8 cellular contexts compared by ENCODE assay signal in the genomic region with DNA sequence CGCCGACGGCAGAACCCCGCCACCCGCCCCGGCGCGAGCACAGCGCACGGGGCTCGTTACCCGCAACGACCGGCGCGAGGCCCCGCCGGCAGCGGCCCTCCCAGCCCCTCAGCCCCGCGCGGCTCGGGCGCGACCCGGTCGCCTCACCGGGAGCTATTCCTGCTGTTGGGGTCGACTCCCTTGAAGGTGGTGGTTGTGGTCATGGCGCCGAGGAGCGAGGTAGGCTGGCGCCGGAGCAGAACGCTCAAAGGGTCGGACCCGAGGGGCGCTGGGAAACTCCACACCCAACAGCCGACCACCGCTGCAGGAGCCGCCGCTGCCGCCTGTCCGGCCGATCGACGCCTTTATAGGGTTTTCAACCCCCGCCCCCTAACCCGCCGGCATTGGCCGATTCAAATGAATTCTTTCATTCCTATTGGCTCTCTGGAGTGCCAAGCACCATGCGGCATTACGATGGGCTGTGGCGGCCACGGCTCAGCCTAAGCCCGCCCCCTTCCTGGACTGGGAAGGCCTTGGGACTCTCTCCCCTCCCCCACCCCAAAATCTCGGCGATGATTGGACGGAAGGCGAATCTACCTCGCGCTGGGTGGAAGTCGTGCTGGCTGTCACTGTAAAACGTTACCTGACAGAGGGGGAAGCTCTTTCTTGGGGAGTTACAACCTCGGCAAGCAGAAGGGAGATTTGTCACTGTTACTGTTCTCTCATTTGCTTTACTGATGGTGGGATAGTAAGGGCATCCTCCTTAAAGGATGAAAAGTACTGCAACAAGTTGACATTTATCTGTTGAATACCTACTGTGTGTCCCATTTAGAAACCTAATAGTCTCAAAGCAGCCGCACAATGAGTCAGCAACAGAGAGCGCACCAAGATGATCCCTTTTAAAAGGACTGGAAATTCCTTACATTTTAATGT. TPM values are rescaled to one million over a fixed set of nuclear protein-coding genes. Genes with fewer than 3 reads are reported as not detected.
DNase-seq lines count a peak whose midpoint lies in the region; ATAC-seq and TF ChIP-seq lines count a peak whose summit lies in the region.

A gene with protein sequence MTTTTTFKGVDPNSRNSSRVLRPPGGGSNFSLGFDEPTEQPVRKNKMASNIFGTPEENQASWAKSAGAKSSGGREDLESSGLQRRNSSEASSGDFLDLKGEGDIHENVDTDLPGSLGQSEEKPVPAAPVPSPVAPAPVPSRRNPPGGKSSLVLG (minus strand): TSS at position 318 of the 912 bp plus-strand sequence. CDS start 115 bp downstream, at position 203.

- TF ChIP-seq CTCF in AG10803 (conservative IDR thresholded peaks at IDR 0.05; ENCODE audit: low read length) (no peak), kidney epithelial cell (IDR thresholded peaks at IDR 0.05; ENCODE audit: insufficient read depth, low read length, poor library complexity, severe bottlenecking) (no peak)

- no peaks in the 10 kb centered on the region for H3K27me3 ChIP-seq in kidney epithelial cell (ENCODE audit: control insufficient read depth, insufficient read depth, low read length)

- peak; percentile 95 for ATAC-seq in GM19043 (IDR thresholded peaks at IDR 0.05; ENCODE audit: low read depth, unreplicated experiment)
- ATAC-seq in HG03378 (IDR thresholded peaks at IDR 0.05; ENCODE audit: unreplicated experiment): peak; percentile 89

- no peaks in the 10 kb centered on the region for H3K36me3 ChIP-seq in kidney epithelial cell (ENCODE audit: control insufficient read depth, insufficient read depth, low read length)

- peak; percentile 98 for DNase-seq in AG10803 (ENCODE audit: low read depth)
- DNase-seq in NCI-H460 (ENCODE audit: extremely low read depth, low read depth): peak; percentile 99
- DNase-seq in activated CD4-positive, CD25-positive, alpha-beta regulatory T cell treated with anti-CD3 and anti-CD28 coated beads, Interleukin-2, amount 50 U/mL, for 72 hours: peak; percentile 93
- peak; percentile 93 to 97 for DNase-seq in cerebellar nuclear complex (lab: John Stamatoyannopoulos, UW)
- DNase-seq in kidney epithelial cell (ENCODE audit: low read depth): peak; percentile 94
- DNase-seq in stimulated activated CD4-positive, alpha-beta T cell treated with anti-CD3 and anti-CD28 coated beads, Interleukin-15, amount 100 ng/mL, for 48 hours (ENCODE audit: low read depth in 2 of 2): peak; percentile 98 to 99

- H3K4me3 ChIP-seq in AG10803 (ENCODE audit: low read length) (peak within 1 kb of the TSS; percentile 85), kidney epithelial cell (ENCODE audit: low read depth, low read length) (peak within 1 kb of the TSS; percentile 72)

RNA-seq across cellular contexts. Expression of the gene that starts here (rescaled TPM):
- 454 and 510 TPM in 2 replicates for total RNA-seq in NCI-H460 (2014; rRNA removed; shearing (Covaris generic))
- 96.3 and 156 TPM in 2 replicates for polyA plus RNA-seq in NCI-H460 (2014; cell fraction: nucleus; rRNA removed)
- 453 and 466 TPM in 2 replicates for total RNA-seq in kidney epithelial cell

Comparison
In these comparisons a context has a peak if more than half of its experiments do, and no peak if none do; other contexts are left out.
1. Peak in every context shown above with its lines: DNase-seq, ATAC-seq and H3K4me3 ChIP-seq.